ENCODE assay signal across 10 cellular contexts in the genomic region with DNA sequence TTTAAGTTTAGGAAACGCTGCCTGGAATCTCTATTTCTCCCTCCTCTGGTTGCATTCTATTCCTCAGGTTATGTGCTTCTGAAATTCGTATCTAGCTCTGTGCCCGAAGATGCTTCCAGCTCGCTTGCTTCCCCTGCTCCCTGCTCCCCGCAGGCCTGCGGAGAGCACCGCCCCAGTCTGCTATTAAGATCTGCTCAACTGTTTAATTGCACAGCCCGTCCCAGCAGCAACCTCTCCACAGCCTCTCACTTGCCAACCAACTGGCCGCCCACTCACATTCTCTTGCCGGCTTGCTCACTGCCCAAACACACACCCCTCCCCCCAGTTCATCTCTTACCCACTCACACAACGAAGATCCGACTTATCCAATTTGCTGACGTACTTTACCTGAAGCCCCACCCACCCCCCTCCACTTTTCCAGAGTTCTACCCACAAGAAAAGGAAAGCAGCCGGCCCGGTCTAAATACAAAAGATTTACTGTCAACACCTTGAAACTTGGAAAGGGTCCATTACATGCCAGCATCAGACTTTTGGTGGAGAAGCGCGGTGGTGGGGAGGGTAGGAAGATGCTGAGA.
DNase-seq lines count a peak whose midpoint lies in the region; ATAC-seq, FAIRE-seq and TF ChIP-seq lines count a peak whose summit lies in the region.
"Had no signal": no experiment of that assay in that cellular context is flagged by ENCODE, and none has a peak within 500 bp of the region (broad histone marks: within the 10 kb centered on the region; RNA-seq: fewer than 3 reads in every experiment).

No MANE protein-coding gene starts in this region.

- H3K9me3 ChIP-seq in Peyer's patch (no peaks in the 10 kb centered on the region), duodenal mucosa (ENCODE audit: control insufficient read depth in 1 of 2, low read length in 2 of 2) (no peaks in the 10 kb centered on the region), muscle layer of colon (ENCODE audit: low read length) (no peaks in the 10 kb centered on the region)

- H3K27ac Mint-ChIP-seq in Calu3 (ENCODE audit: unreplicated experiment) = peak overlapping the region; percentile 97

- peak overlapping the region; percentile 82 for H3K4me3 Mint-ChIP-seq in Calu3 (ENCODE audit: low read depth, unreplicated experiment)

- H3K4me3 ChIP-seq in Peyer's patch (no peak overlapping the region), duodenal mucosa (ENCODE audit: low read depth in 1 of 2, low read length in 2 of 2) (peak overlapping the region in 1 of 2 donors; percentile 16), muscle layer of colon (ENCODE audit: low read depth in 1 of 2, low read length in 2 of 2) (peak overlapping the region in 1 of 2 donors; percentile 21)

- TF ChIP-seq CTCF in Calu3 (IDR thresholded peaks at IDR 0.05; ENCODE audit: unreplicated experiment) = no peak
- TF ChIP-seq CTCF in Peyer's patch (IDR thresholded peaks at IDR 0.05) = no peak
- no peak for TF ChIP-seq CTCF in D721Med (IDR thresholded peaks at IDR 0.05; ENCODE audit: insufficient read depth, missing control alignments)

- no peak for ATAC-seq in GM18498 (IDR thresholded peaks at IDR 0.05; ENCODE audit: unreplicated experiment)

- BruUV-seq in Calu3 (replicated peaks; lab: Mats Ljungman, UMichigan) = no TSS peak

- H3K9me3 Mint-ChIP-seq in Calu3 (ENCODE audit: low read depth, unreplicated experiment) = no peaks in the 10 kb centered on the region

- H3K4me1 ChIP-seq in Peyer's patch = peaks cover 12 to 87% (median 21%) of the 10 kb centered on the region in 4 donors
- peaks cover 86 to 88% of the 10 kb centered on the region in 2 donors for H3K4me1 ChIP-seq in duodenal mucosa (ENCODE audit: control insufficient read depth in 1 of 2, insufficient read depth in 2 of 2, low read length in 2 of 2)
- peaks cover 67% of the 10 kb centered on the region for H3K4me1 ChIP-seq in muscle layer of colon (ENCODE audit: insufficient read depth, low read length)

- CTCF ChIA-PET in Calu3 (lab: Charles Lee) = no interaction called here

- no peaks in the 10 kb centered on the region for H3K27me3 ChIP-seq in Peyer's patch
- no peaks in the 10 kb centered on the region for H3K27me3 ChIP-seq in duodenal mucosa (ENCODE audit: control insufficient read depth in 1 of 2, insufficient read depth in 2 of 2, low read length in 2 of 2)
- H3K27me3 ChIP-seq in muscle layer of colon (ENCODE audit: control insufficient read depth in 1 of 2, insufficient read depth in 2 of 2, low read length in 2 of 2) = no peaks in the 10 kb centered on the region

- no peak for FAIRE-seq in D721Med (lab: Jason Lieb, UNC)
- FAIRE-seq: islet of Langerhans had no signal

- H3K9ac ChIP-seq in duodenal mucosa (ENCODE audit: low read depth in 1 of 2, low read length in 2 of 2) (peak overlapping the region in 1 of 2 donors; percentile 41), muscle layer of colon (ENCODE audit: low read length) (no peak overlapping the region)

- DNase-seq in Calu3 = peak; percentile 89
- peak in 2 of 3 donors; percentile 71 for DNase-seq in Peyer's patch
- DNase-seq in COR-L47 (lab: John Stamatoyannopoulos, UW) = no peak
- DNase-seq in D341Med (ENCODE audit: low spot score) = no peak
- DNase-seq in D721Med (ENCODE audit: insufficient read length, low spot score) = no peak

- H3K36me3 ChIP-seq in Peyer's patch (peaks cover 0 to 8% (median 0%) of the 10 kb centered on the region in 3 donors), duodenal mucosa (ENCODE audit: control insufficient read depth in 1 of 2, insufficient read depth in 2 of 2, low read length in 2 of 2) (peaks cover 0 to 12% of the 10 kb centered on the region in 2 donors), muscle layer of colon (ENCODE audit: insufficient read depth, low read length) (peaks cover 7% of the 10 kb centered on the region)

- peak overlapping the region; percentile 50 to 92 (median 66) for H3K27ac ChIP-seq in Peyer's patch
- H3K27ac ChIP-seq in duodenal mucosa (ENCODE audit: low read depth, low read length) = peak overlapping the region; percentile 32
- H3K27ac ChIP-seq in muscle layer of colon (ENCODE audit: low read depth, low read length) = peak overlapping the region; percentile 64
- H3K27ac ChIP-seq: HL-60 had no signal

- TF ChIP-seq POLR2A in Peyer's patch (IDR thresholded peaks at IDR 0.05) = no peak

- H3K27me3 Mint-ChIP-seq in Calu3 (ENCODE audit: unreplicated experiment) = peaks cover 10% of the 10 kb centered on the region

- intact Hi-C loops in Calu3 (cut with micrococcal nuclease; ENCODE audit: unreplicated experiment) = no loop called here

- peaks cover 70% of the 10 kb centered on the region for H3K4me1 Mint-ChIP-seq in Calu3 (ENCODE audit: low read depth, unreplicated experiment)

- H3K36me3 Mint-ChIP-seq in Calu3 (ENCODE audit: insufficient read depth, unreplicated experiment) = peaks cover 99% of the 10 kb centered on the region

Comparison
In these comparisons a context has a peak if more than half of its experiments do, and no peak if none do; other contexts are left out.
1. DNase-seq: peak in Calu3 (single experiment) and Peyer's patch (2 of 3); none in COR-L47 (single experiment), D341Med (single experiment) and D721Med (single experiment).
2. Peak in every context shown above with its lines, with median percentiles within 50 percentile points of each other: H3K27ac ChIP-seq.